In genomic region chr17:45847747-45848146, GRCh38 we compare ENCODE assay signal across 8 cellular contexts. TPM values are rescaled to one million over a fixed set of nuclear protein-coding genes. Genes with fewer than 3 reads are reported as not detected.
"Had no signal": no experiment of that assay in that cellular context is flagged by ENCODE, and none has a peak within 500 bp of the region (broad histone marks: within the 10 kb centered on the region; RNA-seq: fewer than 3 reads in every experiment).

No MANE protein-coding gene starts in this region.

- H3K36me3 Mint-ChIP-seq: IgD-negative memory B cell had no signal

- H3K4me3 ChIP-seq: GM23338 had no signal

- H3K27ac Mint-ChIP-seq: GM23338, IgD-negative memory B cell had no signal

- H3K4me2 ChIP-seq: GM23338 had no signal

- H3K4me1 Mint-ChIP-seq: GM23338 had no signal

- FAIRE-seq: H1, H54, HTR-8/SVneo had no signal

- H2AFZ ChIP-seq: GM23338 had no signal

- H3K9me3 Mint-ChIP-seq: GM23338, H9, IgD-negative memory B cell had no signal

- DNase-seq: H9, HCEC 1CT had no signal

- H3K4me3 Mint-ChIP-seq: GM23338, H9, IgD-negative memory B cell had no signal

RNA-seq across cellular contexts. Expression of gene SPPL2C, which starts 3.1 kb away (rescaled TPM):
- total RNA-seq: H1, H9, HT-29 had no signal
- polyA plus RNA-seq: GM23338, H1, IgD-negative memory B cell had no signal

RNA-seq across cellular contexts. Expression of gene MAPT, which starts 46.6 kb away (rescaled TPM):
- polyA plus RNA-seq: IgD-negative memory B cell had no signal
